In the genomic region with DNA sequence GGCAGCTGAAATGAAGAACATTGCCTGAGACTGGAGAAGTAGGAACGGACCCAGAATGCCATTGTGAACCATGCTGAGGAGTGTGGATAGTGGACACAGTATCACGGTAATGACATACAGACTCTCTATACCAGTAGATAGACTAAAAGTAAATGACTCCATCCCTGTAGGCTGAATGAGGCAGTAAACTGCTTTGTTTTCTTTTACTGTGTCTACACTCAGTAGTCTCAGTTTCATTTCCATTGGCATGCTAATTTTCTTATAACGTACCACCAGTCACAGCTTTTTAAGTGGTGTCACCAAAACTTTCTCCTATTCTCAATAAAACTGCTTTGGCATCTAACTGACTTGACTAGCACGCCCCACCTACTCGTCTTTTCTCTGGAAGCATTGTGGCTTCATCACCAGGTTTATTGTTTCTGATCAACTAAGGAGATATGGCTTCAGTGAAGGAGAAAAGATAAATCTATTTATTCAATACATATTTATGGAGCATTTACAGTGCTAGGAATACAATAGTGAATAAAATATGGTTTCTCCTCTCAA, we compare ENCODE assay signal across 20 cellular contexts. TPM values are rescaled to one million over a fixed set of nuclear protein-coding genes. Genes with fewer than 3 reads are reported as not detected.
DNase-seq lines count a peak whose midpoint lies in the region; ATAC-seq and TF ChIP-seq lines count a peak whose summit lies in the region.
"Had no signal": no experiment of that assay in that cellular context is flagged by ENCODE, and none has a peak within 500 bp of the region (broad histone marks: within the 10 kb centered on the region; RNA-seq: fewer than 3 reads in every experiment).

No MANE protein-coding gene starts in this region.

- H3K4me1 ChIP-seq in body of pancreas = peaks cover 22% of the 10 kb centered on the region
- H3K4me1 ChIP-seq: BLaER1 treated with 17β-estradiol and CSF1 and Interleukin-3, amounts not matched to agents 10 nM and 100 nM had no signal

- WGBS in body of pancreas, 2 donors = 78 to 84% methylated on average over 5 of the region's 5 CpGs

- no peaks in the 10 kb centered on the region for H3K36me3 ChIP-seq in body of pancreas (replicated peaks in 1 of 2; ENCODE audit: insufficient read depth in 1 of 2, low read depth in 2 of 2)
- H3K36me3 ChIP-seq: BLaER1 treated with 17β-estradiol and CSF1 and Interleukin-3, amounts not matched to agents 10 nM and 100 nM had no signal

- intact Hi-C loops in body of pancreas (cut with DNase I) = no loop called here

- TF ChIP-seq CTCF in GM12865 (IDR thresholded peaks at IDR 0.05; ENCODE audit: insufficient read depth, low read depth, low read length, missing control alignments) (no peak), body of pancreas (IDR thresholded peaks at IDR 0.05) (no peak)

- DNase-seq in GM12865 (ENCODE audit: low read depth) (peak; percentile 27), T1000 (lab: John Stamatoyannopoulos, UW) (no peak), body of pancreas (no peak), NCI-H1105 (lab: John Stamatoyannopoulos, UW) (no peak), activated gamma-delta T cell (lab: John Stamatoyannopoulos, UW) (no peak)
- DNase-seq: activated B cell treated with CpG ODN at 0.5 μM for 24 hours; activated effector memory CD4-positive, alpha-beta T cell treated with anti-CD3 and anti-CD28 coated beads, Interleukin-2, amount 50 U/mL, for 16 hours; amygdala; effector memory CD4-positive, alpha-beta T cell; kidney; NCI-H1436; NCI-H446 treated with DMSO at 0.1 percent for 48 hours; stimulated activated CD4-positive, alpha-beta T cell treated with anti-CD3 and anti-CD28 coated beads, Interleukin-12 subunit alpha, Interleukin-12 subunit beta, amount 100 ng/mL, for 4 hours; stimulated activated naive CD4-positive, alpha-beta T cell; T-cell had no signal

- no peak overlapping the region for H3K27ac ChIP-seq in body of pancreas
- H3K27ac ChIP-seq: BLaER1 treated with 17β-estradiol and CSF1 and Interleukin-3, amounts not matched to agents 10 nM and 100 nM; hepatocyte had no signal

- ATAC-seq in GM18907 (IDR thresholded peaks at IDR 0.05; ENCODE audit: unreplicated experiment) (peak; percentile 41), GM21786 (IDR thresholded peaks at IDR 0.05; ENCODE audit: unreplicated experiment) (peak; percentile 51), HG03378 (IDR thresholded peaks at IDR 0.05; ENCODE audit: unreplicated experiment) (peak; percentile 46), body of pancreas (no peak)
- ATAC-seq: T-cell had no signal

- H3K9me3 ChIP-seq in body of pancreas = peaks cover 0 to 4% (median 0%) of the 10 kb centered on the region in 3 donors
- H3K9me3 ChIP-seq: BLaER1 treated with 17β-estradiol and CSF1 and Interleukin-3, amounts not matched to agents 10 nM and 100 nM had no signal

- no peaks in the 10 kb centered on the region for H3K27me3 ChIP-seq in body of pancreas
- H3K27me3 ChIP-seq: BLaER1 treated with 17β-estradiol and CSF1 and Interleukin-3, amounts not matched to agents 10 nM and 100 nM; hepatocyte had no signal

- no peak overlapping the region for H3K4me3 ChIP-seq in GM12865 (ENCODE audit: low read depth, low read length)
- H3K4me3 ChIP-seq in body of pancreas = no peak overlapping the region
- H3K4me3 ChIP-seq: BLaER1 treated with 17β-estradiol and CSF1 and Interleukin-3, amounts not matched to agents 10 nM and 100 nM; hepatocyte had no signal

- no peak for TF ChIP-seq POLR2A in body of pancreas (IDR thresholded peaks at IDR 0.05)

RNA-seq across cellular contexts. Expression of gene ZNF697, which starts 8.4 kb away (rescaled TPM):
- total RNA-seq in body of pancreas = 1 to 10 TPM; 4.9 to 8.6 TPM

RNA-seq across cellular contexts. Expression of gene PHGDH, which starts 55.3 kb away (rescaled TPM):
- total RNA-seq in body of pancreas = 100 to 1,000 TPM in 1 of 2 donors, 10 to 100 TPM in 1; 75.5 to 101 TPM
